In genomic region chr5:72647806-72648205, GRCh38 we compare ENCODE assay signal across 18 cellular contexts.
DNase-seq lines count a peak whose midpoint lies in the region; ATAC-seq and TF ChIP-seq lines count a peak whose summit lies in the region.
"Had no signal": no experiment of that assay in that cellular context is flagged by ENCODE, and none has a peak within 500 bp of the region (broad histone marks: within the 10 kb centered on the region; RNA-seq: fewer than 3 reads in every experiment).

No MANE protein-coding gene starts in this region.

- no peaks in the 10 kb centered on the region for H3K9me3 ChIP-seq in RWPE2 (ENCODE audit: severe bottlenecking)
- H3K9me3 ChIP-seq: BE2C, breast epithelium had no signal

- no peak overlapping the region for H3K27ac ChIP-seq in RWPE2 (ENCODE audit: poor library complexity, severe bottlenecking)
- peak overlapping the region; percentile 62 for H3K27ac ChIP-seq in rectal smooth muscle tissue (ENCODE audit: low read depth, low read length)
- H3K27ac ChIP-seq: breast epithelium, HL-60 had no signal

- no peaks in the 10 kb centered on the region for H3K4me1 ChIP-seq in RWPE2 (ENCODE audit: insufficient read depth, poor library complexity, severe bottlenecking)
- peaks cover 12% of the 10 kb centered on the region for H3K4me1 ChIP-seq in rectal smooth muscle tissue (ENCODE audit: control insufficient read depth, insufficient read depth, low read length)
- H3K4me1 ChIP-seq: breast epithelium had no signal

- no peak overlapping the region for H3K4me3 ChIP-seq in RWPE2 (ENCODE audit: severe bottlenecking)
- no peak overlapping the region for H3K4me3 ChIP-seq in rectal smooth muscle tissue (ENCODE audit: low read length)
- H3K4me3 ChIP-seq: breast epithelium had no signal

- H3K36me3 ChIP-seq in RWPE2 (ENCODE audit: low read depth) (no peaks in the 10 kb centered on the region), rectal smooth muscle tissue (ENCODE audit: control insufficient read depth, insufficient read depth, low read length) (no peaks in the 10 kb centered on the region)
- H3K36me3 ChIP-seq: BE2C, breast epithelium had no signal

- ATAC-seq in RWPE2 (ENCODE audit: low read depth) (peak; percentile 25; the same call in 1 of the 3 replicates), GM19455 (IDR thresholded peaks at IDR 0.05; ENCODE audit: unreplicated experiment) (no peak)
- ATAC-seq: activated naive CD4-positive, alpha-beta T cell treated with anti-CD3 and anti-CD28 coated beads, Interleukin-2, amount 50 U/mL, for 72 hours; left ventricle myocardium superior; naive thymus-derived CD4-positive, alpha-beta T cell had no signal

- no peak overlapping the region for H3K9ac ChIP-seq in rectal smooth muscle tissue (ENCODE audit: low read length)

- no peak for TF ChIP-seq CTCF in RWPE2 (IDR thresholded peaks at IDR 0.05; ENCODE audit: poor library complexity, severe bottlenecking)

- H3K27me3 ChIP-seq in RWPE2 (ENCODE audit: insufficient read depth, poor library complexity, severe bottlenecking) (no peaks in the 10 kb centered on the region), rectal smooth muscle tissue (ENCODE audit: control insufficient read depth, insufficient read depth, low read length) (no peaks in the 10 kb centered on the region)
- H3K27me3 ChIP-seq: BE2C, breast epithelium had no signal

- peak; percentile 46 for DNase-seq in NCI-H146 treated with DMSO at 0.1 percent for 48 hours (lab: John Stamatoyannopoulos, UW; ENCODE audit: unreplicated experiment)
- no peak for DNase-seq in RWPE2 (ENCODE audit: low spot score)
- DNase-seq in globus pallidus (ENCODE audit: low spot score) = peak; percentile 7
- no peak for DNase-seq in effector CD4-positive, alpha-beta T cell
- DNase-seq in NOMO-1 treated with dmso at 0.1 percent for 144 hours (lab: John Stamatoyannopoulos, UW; ENCODE audit: unreplicated experiment) = no peak
- DNase-seq: BE2C; DMS79 treated with DMSO at 0.1 percent for 48 hours; effector CD8-positive, alpha-beta T cell; KBM-7; left ventricle myocardium superior; naive thymus-derived CD4-positive, alpha-beta T cell; NCI-H524 treated with DMSO at 0.1 percent for 48 hours; SHP77 had no signal

Comparison
In these comparisons a context has a peak if more than half of its experiments do, and no peak if none do; other contexts are left out.
1. DNase-seq: peak in NCI-H146 treated with DMSO at 0.1 percent for 48 hours (single experiment) and globus pallidus (single experiment); none in RWPE2 (single experiment), effector CD4-positive, alpha-beta T cell (single experiment) and NOMO-1 treated with dmso at 0.1 percent for 144 hours (single experiment).